19 cellular contexts compared by ENCODE assay signal in the genomic region with DNA sequence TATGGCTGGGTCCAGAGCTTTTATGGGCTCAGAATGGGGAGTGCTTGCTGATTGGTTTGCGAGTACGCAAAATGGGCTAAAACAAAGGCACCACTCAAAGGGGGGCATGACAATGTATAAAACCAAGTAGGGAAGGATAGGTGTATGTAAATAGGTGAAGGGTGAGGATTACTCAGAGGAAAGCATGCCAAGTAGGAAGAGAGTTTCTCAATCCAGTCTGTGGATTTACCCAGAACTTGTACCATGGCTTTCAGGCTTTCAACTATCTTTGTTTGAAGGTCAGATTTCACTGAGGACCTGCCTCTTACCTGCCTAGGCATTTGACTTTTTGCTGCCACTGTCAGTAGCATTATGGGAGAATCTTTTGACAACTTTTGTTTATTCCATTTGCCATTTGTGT.
DNase-seq lines count a peak whose midpoint lies in the region; ATAC-seq, FAIRE-seq and TF ChIP-seq lines count a peak whose summit lies in the region.
"Had no signal": no experiment of that assay in that cellular context is flagged by ENCODE, and none has a peak within 500 bp of the region (broad histone marks: within the 10 kb centered on the region; RNA-seq: fewer than 3 reads in every experiment).

No MANE protein-coding gene starts in this region.

- no peak for TF ChIP-seq RAD21 in A549 (conservative IDR thresholded peaks at IDR 0.05 in 1 of 2, IDR thresholded peaks at IDR 0.05 in 1 of 2)

- POLR2A ChIA-PET in A549 (lab: Yijun Ruan, JAX): no interaction called here

- H3K9me3 ChIP-seq in A549: no peaks in the 10 kb centered on the region; the same call in 2 of the 3 replicates
- H3K9me3 ChIP-seq in neural progenitor cell (ENCODE audit: low read depth): peaks cover 8% of the 10 kb centered on the region

- no peaks in the 10 kb centered on the region for H4K20me1 ChIP-seq in neural progenitor cell (ENCODE audit: low read depth)

- CTCF ChIA-PET in A549 (lab: Yijun Ruan, JAX): no interaction called here

- TF ChIP-seq CTCF in A549 (IDR thresholded peaks at IDR 0.05): no peak
- TF ChIP-seq CTCF in bronchial epithelial cell (IDR thresholded peaks at IDR 0.05; ENCODE audit: insufficient read depth, low read length, severe bottlenecking): no peak
- no peak for TF ChIP-seq CTCF in foreskin keratinocyte (conservative IDR thresholded peaks at IDR 0.05)
- TF ChIP-seq CTCF in omental fat pad (IDR thresholded peaks at IDR 0.05): no peak
- TF ChIP-seq CTCF in neural progenitor cell (IDR thresholded peaks at IDR 0.05): no peak

- in situ Hi-C loops in ACHN (cut with HindIII; ENCODE audit: low pct_ligation_motif_present, low pct_unique_long_range_greater_than_20kb, low sequenced_read_pairs): no loop called here

- no peaks in the 10 kb centered on the region for H3K79me2 ChIP-seq in neural progenitor cell (ENCODE audit: low read depth)

- 100% methylated on average over 2 of the region's 2 CpGs for WGBS in A549 (ENCODE audit: missing lambda C conversion rate)

- H3K4me1 ChIP-seq in A549 (0 out of 3 replicates have a peak, but pooled peaks cover 3% of the 10 kb centered on the region), foreskin keratinocyte (no peaks in the 10 kb centered on the region), neural progenitor cell (no peaks in the 10 kb centered on the region)
- H3K4me1 ChIP-seq: HAP-1 had no signal

- H3K9ac ChIP-seq in neural progenitor cell: no peak overlapping the region

- FAIRE-seq in A549 (lab: Jason Lieb, UNC): no peak
- FAIRE-seq in bronchial epithelial cell (lab: Jason Lieb, UNC): no peak
- FAIRE-seq: A204.1, K562 had no signal

- no peak overlapping the region for H3K4me3 Mint-ChIP-seq in neural progenitor cell
- H3K4me3 Mint-ChIP-seq: CD4-positive, CD25-positive, alpha-beta regulatory T cell had no signal

- H3K27me3 Mint-ChIP-seq in neural progenitor cell (ENCODE audit: insufficient read depth, low read depth): no peaks in the 10 kb centered on the region
- H3K27me3 Mint-ChIP-seq: CD4-positive, CD25-positive, alpha-beta regulatory T cell had no signal

- H3K4me3 ChIP-seq in A549 (no peak overlapping the region), bronchial epithelial cell (ENCODE audit: low read depth, low read length) (no peak overlapping the region), neural progenitor cell (no peak overlapping the region)
- H3K4me3 ChIP-seq: HAP-1, K562 had no signal

- H3K36me3 Mint-ChIP-seq in neural progenitor cell: peaks cover 41% of the 10 kb centered on the region

- DNase-seq in A549 (ENCODE audit: low read depth in 1 of 2, low spot score in 1 of 2): no peak
- DNase-seq in HPDE6-E6E7 (ENCODE audit: extremely low spot score): peak; percentile 11
- DNase-seq in bronchial epithelial cell (ENCODE audit: low read depth): peak; percentile 78
- peak in 1 of 2 donors; percentile 50 for DNase-seq in foreskin keratinocyte
- DNase-seq in CD1c-positive myeloid dendritic cell (ENCODE audit: extremely low spot score): no peak
- DNase-seq in omental fat pad (ENCODE audit: low spot score): no peak
- no peak for DNase-seq in neural progenitor cell (ENCODE audit: low spot score)
- DNase-seq in ACHN: no peak
- DNase-seq: CD4-positive, CD25-positive, alpha-beta regulatory T cell; DMS53; NCI-H1436; NCI-H2029; NCI-H2171; NCI-H446; NK-92 treated with Interleukin-12 subunit alpha and Interleukin-12 subunit beta, amount 100 ng/mL, for 24 hours; OCI-M1 had no signal

- H3K36me3 ChIP-seq in bronchial epithelial cell (ENCODE audit: control insufficient read depth, insufficient read depth, low read length) (peaks cover 1% of the 10 kb centered on the region), neural progenitor cell (peaks cover 16% of the 10 kb centered on the region)

- H3K4me2 ChIP-seq in A549: no peak overlapping the region
- H3K4me2 ChIP-seq in neural progenitor cell: no peak overlapping the region

- H3F3A ChIP-seq in neural progenitor cell (ENCODE audit: low read depth): no peaks in the 10 kb centered on the region

- no peak overlapping the region for H3K27ac ChIP-seq in A549
- H3K27ac ChIP-seq in foreskin keratinocyte: no peak overlapping the region
- no peak overlapping the region for H3K27ac ChIP-seq in neural progenitor cell

- no peaks in the 10 kb centered on the region for H3K4me1 Mint-ChIP-seq in neural progenitor cell

- no peak overlapping the region for H2AFZ ChIP-seq in neural progenitor cell (replicated peaks)

- no peak for ATAC-seq in A549
- peak; percentile 32 for ATAC-seq in foreskin keratinocyte
- no peak for ATAC-seq in omental fat pad (ENCODE audit: low FRiP score)
- ATAC-seq: K562 had no signal

- H3K9me3 Mint-ChIP-seq in neural progenitor cell: peaks cover 16% of the 10 kb centered on the region

- H3K27me3 ChIP-seq in bronchial epithelial cell (ENCODE audit: control insufficient read depth, insufficient read depth, low read length): no peaks in the 10 kb centered on the region
- H3K27me3 ChIP-seq in foreskin keratinocyte: no peaks in the 10 kb centered on the region
- H3K27me3 ChIP-seq in neural progenitor cell: no peaks in the 10 kb centered on the region

- no peak overlapping the region for H3K27ac Mint-ChIP-seq in neural progenitor cell

- no peak for TF ChIP-seq POLR2A in A549 (IDR thresholded peaks at IDR 0.05; ENCODE audit: low read length)

- no peak for TF ChIP-seq EP300 in A549 (IDR thresholded peaks at IDR 0.05)

TF ChIP-seq in A549, 52 proteins besides CTCF, POLR2A, EP300 and RAD21:
- TF ChIP-seq ZFP36 (IDR thresholded peaks at IDR 0.05; ENCODE audit: borderline replicate concordance, partially characterized antibody) (peak; percentile 5), HDAC2 (IDR thresholded peaks at IDR 0.05) (no peak)

Comparison
In these comparisons a context has a peak if more than half of its experiments do, and no peak if none do; other contexts are left out.
1. DNase-seq: peak in HPDE6-E6E7 (single experiment) and bronchial epithelial cell (single experiment); none in A549 (0 of 2), CD1c-positive myeloid dendritic cell (single experiment), omental fat pad (single experiment), neural progenitor cell (single experiment) and ACHN (single experiment).